16 cellular contexts compared by ENCODE assay signal in genomic region chr18:73614812-73615211, GRCh38.
DNase-seq lines count a peak whose midpoint lies in the region; ATAC-seq and TF ChIP-seq lines count a peak whose summit lies in the region.
"Had no signal": no experiment of that assay in that cellular context is flagged by ENCODE, and none has a peak within 500 bp of the region (broad histone marks: within the 10 kb centered on the region; RNA-seq: fewer than 3 reads in every experiment).

No MANE protein-coding gene starts in this region.

- CTCF ChIA-PET in mammary epithelial cell (lab: Charles Lee; ENCODE audit: low non-redundant PET) = no interaction called here

- no peaks in the 10 kb centered on the region for H3K36me3 ChIP-seq in mammary epithelial cell (ENCODE audit: insufficient read depth, low read length)
- no peaks in the 10 kb centered on the region for H3K36me3 ChIP-seq in left lung
- H3K36me3 ChIP-seq: BE2C, esophagus squamous epithelium, prostate gland had no signal

- intact Hi-C loops in mammary epithelial cell (cut with micrococcal nuclease) = loop anchor here (1.0 to 10.0 kb wide), 4 partner anchors 32 to 380 kb away; no protein-coding TSS in a partner anchor
- intact Hi-C loops in left lung (cut with DNase I) = no loop called here

- H3K27me3 Mint-ChIP-seq in activated T-cell treated with anti-CD3 and anti-CD28 coated beads, Interleukin-2, amount 50 U/mL, for 72 hours (ENCODE audit: low read depth) = no peaks in the 10 kb centered on the region
- H3K27me3 Mint-ChIP-seq: activated CD4-positive, alpha-beta memory T cell treated with anti-CD3 and anti-CD28 coated beads, Interleukin-2, amount 10 ng/mL, durations not matched to agents 7 days and 5 days had no signal

- H3K4me2 ChIP-seq in mammary epithelial cell (ENCODE audit: insufficient read depth, low read depth, low read length) = peak overlapping the region; percentile 68

- H3K4me1 ChIP-seq in mammary epithelial cell (ENCODE audit: insufficient read depth, low read length) (peaks cover 42% of the 10 kb centered on the region), left lung (no peaks in the 10 kb centered on the region)
- H3K4me1 ChIP-seq: BE2C, esophagus squamous epithelium, prostate gland had no signal

- ATAC-seq in left lung (no peak), HG03280 (IDR thresholded peaks at IDR 0.05; ENCODE audit: unreplicated experiment) (no peak)
- no peak for ATAC-seq in activated T-cell treated with anti-CD3 and anti-CD28 coated beads, Interleukin-2, amount 50 U/mL, for 72 hours (replicated peaks in 1 of 2)

- no TSS peak for BruUV-seq in mammary epithelial cell (replicated peaks; lab: Mats Ljungman, UMichigan)

- no peak for TF ChIP-seq CTCF in AG09309 (IDR thresholded peaks at IDR 0.05; ENCODE audit: control insufficient read depth, insufficient read depth, low read depth, low read length, missing control alignments)
- no peak for TF ChIP-seq CTCF in mammary epithelial cell (conservative IDR thresholded peaks at IDR 0.05 in 1 of 2, IDR thresholded peaks at IDR 0.05 in 1 of 2; ENCODE audit: extremely low read depth in 1 of 2, insufficient read depth in 1 of 2, low read depth in 1 of 2, low read length in 2 of 2)
- TF ChIP-seq CTCF in left lung (IDR thresholded peaks at IDR 0.05) = no peak

- H3K9me3 ChIP-seq in mammary epithelial cell (replicated peaks; ENCODE audit: insufficient read depth, low read length) (no peaks in the 10 kb centered on the region), left lung (no peaks in the 10 kb centered on the region)
- H3K9me3 ChIP-seq: BE2C, esophagus squamous epithelium, prostate gland had no signal

- no peaks in the 10 kb centered on the region for H4K20me1 ChIP-seq in mammary epithelial cell (ENCODE audit: insufficient read depth, low read length)

- no peak overlapping the region for H3K27ac Mint-ChIP-seq in activated T-cell treated with anti-CD3 and anti-CD28 coated beads, Interleukin-2, amount 50 U/mL, for 72 hours
- H3K27ac Mint-ChIP-seq: activated CD4-positive, alpha-beta memory T cell treated with anti-CD3 and anti-CD28 coated beads, Interleukin-2, amount 10 ng/mL, durations not matched to agents 7 days and 5 days had no signal

- H3K27ac ChIP-seq in mammary epithelial cell (ENCODE audit: insufficient read depth, low read depth, low read length) (peak overlapping the region; percentile 91), left lung (no peak overlapping the region)
- H3K27ac ChIP-seq: esophagus squamous epithelium, prostate gland had no signal

- WGBS in mammary epithelial cell (ENCODE audit: low coverage, missing lambda C conversion rate) = 0% methylated on average over 1 of the region's 1 CpG

- peak overlapping the region; percentile 17 for H3K9ac ChIP-seq in mammary epithelial cell (ENCODE audit: insufficient read depth, low read length)

- DNase-seq in AG09309 (ENCODE audit: low read depth) = peak; percentile 91
- peak; percentile 94 for DNase-seq in M059J (ENCODE audit: low read depth)
- DNase-seq in mammary epithelial cell = peak; percentile 97
- peak; percentile 59 for DNase-seq in islet precursor cell
- no peak for DNase-seq in left lung
- no peak for DNase-seq in activated T-cell treated with anti-CD3 and anti-CD28 coated beads, Interleukin-2, amount 50 U/mL, for 72 hours
- no peak for DNase-seq in medulla oblongata (ENCODE audit: extremely low spot score)
- DNase-seq: activated CD4-positive, alpha-beta memory T cell treated with anti-CD3 and anti-CD28 coated beads, Interleukin-2, amount 10 ng/mL, durations not matched to agents 7 days and 5 days; activated gamma-delta T cell treated with Interleukin-2 at 50 U/mL for 16 hours; BE2C; DMS79 treated with DMSO at 0.1 percent for 48 hours; esophagus squamous epithelium; NCI-H2171; T-helper 9 cell had no signal

- H3K4me1 Mint-ChIP-seq in activated T-cell treated with anti-CD3 and anti-CD28 coated beads, Interleukin-2, amount 50 U/mL, for 72 hours (ENCODE audit: low read depth) = no peaks in the 10 kb centered on the region
- H3K4me1 Mint-ChIP-seq: activated CD4-positive, alpha-beta memory T cell treated with anti-CD3 and anti-CD28 coated beads, Interleukin-2, amount 10 ng/mL, durations not matched to agents 7 days and 5 days had no signal

- H3K27me3 ChIP-seq in mammary epithelial cell (ENCODE audit: insufficient read depth, low read length) = no peaks in the 10 kb centered on the region
- H3K27me3 ChIP-seq in left lung = no peaks in the 10 kb centered on the region
- H3K27me3 ChIP-seq: BE2C, esophagus squamous epithelium had no signal

- H3K79me2 ChIP-seq in mammary epithelial cell (ENCODE audit: insufficient read depth, low read length) = no peaks in the 10 kb centered on the region

- in situ Hi-C loops in mammary epithelial cell (cut with MboI; ENCODE audit: low sequenced_read_pairs in 2 of 2) = no loop called here

- no peaks in the 10 kb centered on the region for H3K36me3 Mint-ChIP-seq in activated T-cell treated with anti-CD3 and anti-CD28 coated beads, Interleukin-2, amount 50 U/mL, for 72 hours (ENCODE audit: insufficient read depth in 2 of 2)

- dilution Hi-C loops in mammary epithelial cell (cut with HindIII; ENCODE audit: low sequenced_read_pairs) = no loop called here

- H3K9me3 Mint-ChIP-seq in activated T-cell treated with anti-CD3 and anti-CD28 coated beads, Interleukin-2, amount 50 U/mL, for 72 hours = peaks cover 0 to 1% of the 10 kb centered on the region in 2 donors
- H3K9me3 Mint-ChIP-seq: activated CD4-positive, alpha-beta memory T cell treated with anti-CD3 and anti-CD28 coated beads, Interleukin-2, amount 10 ng/mL, durations not matched to agents 7 days and 5 days had no signal

- H2AFZ ChIP-seq in mammary epithelial cell (ENCODE audit: low read depth, low read length) = no peak overlapping the region

- no peak overlapping the region for H3K4me3 Mint-ChIP-seq in activated T-cell treated with anti-CD3 and anti-CD28 coated beads, Interleukin-2, amount 50 U/mL, for 72 hours
- H3K4me3 Mint-ChIP-seq: activated CD4-positive, alpha-beta memory T cell treated with anti-CD3 and anti-CD28 coated beads, Interleukin-2, amount 10 ng/mL, durations not matched to agents 7 days and 5 days had no signal

- no peak overlapping the region for H3K4me3 ChIP-seq in AG09309 (ENCODE audit: control insufficient read depth, low read depth, low read length)
- no peak overlapping the region for H3K4me3 ChIP-seq in mammary epithelial cell (replicated peaks in 1 of 3; ENCODE audit: insufficient read depth in 1 of 3, low read depth in 2 of 3, low read length in 3 of 3)
- H3K4me3 ChIP-seq in left lung = no peak overlapping the region
- H3K4me3 ChIP-seq: esophagus squamous epithelium, prostate gland had no signal

Comparison
In these comparisons a context has a peak if more than half of its experiments do, and no peak if none do; other contexts are left out.
1. DNase-seq: peak in AG09309 (single experiment), M059J (single experiment), mammary epithelial cell (single experiment) and islet precursor cell (single experiment); none in left lung (0 of 2), activated T-cell treated with anti-CD3 and anti-CD28 coated beads, Interleukin-2, amount 50 U/mL, for 72 hours (0 of 2) and medulla oblongata (single experiment).